In the genomic region with DNA sequence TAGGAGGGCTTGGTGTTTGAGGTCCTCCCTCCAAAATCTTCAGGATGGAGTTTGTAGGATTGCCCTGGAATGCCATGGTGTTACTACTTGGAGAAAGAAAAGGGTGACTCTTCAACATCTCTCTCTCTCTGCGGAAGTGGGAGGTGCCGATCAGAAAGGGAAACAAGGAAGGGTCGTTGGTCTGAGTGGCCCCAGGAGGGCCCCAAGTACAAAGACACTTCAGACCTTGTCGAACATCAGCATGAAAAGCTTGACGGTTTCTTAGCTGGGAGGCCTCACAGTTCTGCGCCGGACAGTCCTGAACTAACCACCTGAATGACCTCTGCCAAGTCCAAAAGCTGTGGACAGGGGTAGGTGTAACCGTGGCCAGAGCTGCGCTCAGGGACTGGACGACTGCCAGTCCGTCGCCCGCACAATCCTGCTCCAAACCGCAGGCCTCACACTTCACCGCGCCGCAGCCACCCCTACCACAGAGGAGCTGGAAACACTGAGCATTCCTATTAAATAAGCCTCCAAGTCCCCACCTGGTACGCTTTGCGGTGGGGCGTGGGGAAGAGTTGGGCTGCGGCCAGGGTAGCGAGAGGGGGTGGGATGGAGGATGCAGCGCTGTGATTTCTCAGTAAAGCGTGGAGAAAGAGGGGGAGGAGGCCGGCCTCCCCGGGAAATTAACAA, we compare ENCODE assay signal across 9 cellular contexts. TPM values are rescaled to one million over a fixed set of nuclear protein-coding genes. Genes with fewer than 3 reads are reported as not detected.
DNase-seq lines count a peak whose midpoint lies in the region; ATAC-seq and TF ChIP-seq lines count a peak whose summit lies in the region.
"Had no signal": no experiment of that assay in that cellular context is flagged by ENCODE, and none has a peak within 500 bp of the region (broad histone marks: within the 10 kb centered on the region; RNA-seq: fewer than 3 reads in every experiment).

No MANE protein-coding gene starts in this region.

- H3K4me1 ChIP-seq in iPS-18a (ENCODE audit: control insufficient read depth, low read depth, low read length) (peaks cover 59% of the 10 kb centered on the region), testis (peaks cover 22% of the 10 kb centered on the region)

- H3K27ac ChIP-seq in iPS-18a (ENCODE audit: low read length): no peak overlapping the region
- H3K27ac ChIP-seq in testis: no peak overlapping the region

- H3K27me3 ChIP-seq in iPS-18a (ENCODE audit: control insufficient read depth, insufficient read depth, low read length): peaks cover 100% of the 10 kb centered on the region
- H3K27me3 ChIP-seq in testis: no peaks in the 10 kb centered on the region

- H3K36me3 ChIP-seq in iPS-18a (ENCODE audit: control insufficient read depth, low read depth, low read length): no peaks in the 10 kb centered on the region
- no peaks in the 10 kb centered on the region for H3K36me3 ChIP-seq in testis (ENCODE audit: low read depth, missing control alignments)

- no peak overlapping the region for H3K9ac ChIP-seq in iPS-18a (ENCODE audit: low read length)

- peak; percentile 57 for DNase-seq in activated CD8-positive, alpha-beta memory T cell treated with anti-CD3 and anti-CD28 coated beads, Interleukin-2, amount 50 U/mL, for 48 hours
- no peak for DNase-seq in activated CD8-positive, alpha-beta memory T cell treated with anti-CD3 and anti-CD28 coated beads, Interleukin-2, amount 50 U/mL, for 4 hours
- DNase-seq in activated CD4-positive, alpha-beta memory T cell treated with anti-CD3 and anti-CD28 coated beads, Interleukin-2, amount 10 ng/mL, durations not matched to agents 7 days and 5 days: no peak
- DNase-seq in testis (no peak), SK-N-DZ (ENCODE audit: low spot score) (no peak), SKM-1 treated with dmso at 0.1 percent for 144 hours (lab: John Stamatoyannopoulos, UW; ENCODE audit: unreplicated experiment) (no peak)

- peak overlapping the region; percentile 52 for H3K4me3 ChIP-seq in iPS-18a (ENCODE audit: low read length)
- peak overlapping the region; percentile 24 to 44 for H3K4me3 ChIP-seq in testis

- intact Hi-C loops in testis (cut with DNase I; ENCODE audit: low total_unique reads): no loop called here

- no peaks in the 10 kb centered on the region for H3K9me3 Mint-ChIP-seq in activated CD4-positive, alpha-beta memory T cell treated with anti-CD3 and anti-CD28 coated beads, Interleukin-2, amount 10 ng/mL, durations not matched to agents 7 days and 5 days

- H3K4me1 Mint-ChIP-seq in activated CD4-positive, alpha-beta memory T cell treated with anti-CD3 and anti-CD28 coated beads, Interleukin-2, amount 10 ng/mL, durations not matched to agents 7 days and 5 days: peaks cover 27% of the 10 kb centered on the region

- WGBS in testis, 2 donors: 3 to 5% methylated on average over 16 to 26 of the region's 26 CpGs

- peak overlapping the region; percentile 27 for H3K4me3 Mint-ChIP-seq in activated CD4-positive, alpha-beta memory T cell treated with anti-CD3 and anti-CD28 coated beads, Interleukin-2, amount 10 ng/mL, durations not matched to agents 7 days and 5 days

- H3K9me3 ChIP-seq in iPS-18a (ENCODE audit: control insufficient read depth, low read depth, low read length) (no peaks in the 10 kb centered on the region), testis (no peaks in the 10 kb centered on the region)

- POLR2A ChIA-PET in activated CD4-positive, alpha-beta memory T cell treated with anti-CD3 and anti-CD28 coated beads, Interleukin-2, amount 10 ng/mL, durations not matched to agents 7 days and 5 days (lab: Charles Lee): no interaction called here

- H3K36me3 Mint-ChIP-seq in activated CD4-positive, alpha-beta memory T cell treated with anti-CD3 and anti-CD28 coated beads, Interleukin-2, amount 10 ng/mL, durations not matched to agents 7 days and 5 days (ENCODE audit: low read depth): no peaks in the 10 kb centered on the region

- no peak for ATAC-seq in HG02678 (IDR thresholded peaks at IDR 0.05; ENCODE audit: unreplicated experiment)

- peaks cover 90% of the 10 kb centered on the region for H3K27me3 Mint-ChIP-seq in activated CD4-positive, alpha-beta memory T cell treated with anti-CD3 and anti-CD28 coated beads, Interleukin-2, amount 10 ng/mL, durations not matched to agents 7 days and 5 days

- no peak for TF ChIP-seq CTCF in testis (IDR thresholded peaks at IDR 0.05)

- no peak overlapping the region for H3K27ac Mint-ChIP-seq in activated CD4-positive, alpha-beta memory T cell treated with anti-CD3 and anti-CD28 coated beads, Interleukin-2, amount 10 ng/mL, durations not matched to agents 7 days and 5 days

- no peak for TF ChIP-seq POLR2A in testis (IDR thresholded peaks at IDR 0.05)

- CTCF ChIA-PET in activated CD4-positive, alpha-beta memory T cell treated with anti-CD3 and anti-CD28 coated beads, Interleukin-2, amount 10 ng/mL, durations not matched to agents 7 days and 5 days (lab: Charles Lee): interaction anchor here (1.0 to 1.1 kb wide), 2 partner anchors 134 to 169 kb away, joined by 3 to 5 read pairs; no protein-coding TSS in a partner anchor

RNA-seq across cellular contexts. Expression of gene GSX2, which starts 0.5 kb away (rescaled TPM):
- total RNA-seq in activated CD4-positive, alpha-beta memory T cell treated with anti-CD3 and anti-CD28 coated beads, Interleukin-2, amount 10 ng/mL, durations not matched to agents 7 days and 5 days: not detected
- total RNA-seq in testis: 1 to 10 TPM; 1.8 to 2.0 TPM
- polyA plus RNA-seq in testis (ENCODE audit: insufficient read depth, low read depth, low replicate concordance): 1.1 TPM
- 0.12 TPM in 1 of 2 replicates, not detected in the other for polyA plus RNA-seq in SK-N-DZ (2014; cell fraction: cytosol; rRNA removed)
- 0.12 TPM in 1 of 2 replicates, not detected in the other for polyA plus RNA-seq in SK-N-DZ (2014; cell fraction: nucleus; rRNA removed)
- total RNA-seq: myocyte had no signal

RNA-seq across cellular contexts. Expression of gene CHIC2, which starts 35.0 kb away (rescaled TPM):
- 10 to 100 TPM; 17.6 to 20.1 TPM for total RNA-seq in activated CD4-positive, alpha-beta memory T cell treated with anti-CD3 and anti-CD28 coated beads, Interleukin-2, amount 10 ng/mL, durations not matched to agents 7 days and 5 days
- total RNA-seq in testis: 100 to 1,000 TPM; 113 to 129 TPM
- 83.4 TPM for polyA plus RNA-seq in testis (ENCODE audit: insufficient read depth, low read depth, low replicate concordance)
- polyA plus RNA-seq in SK-N-DZ (2014; cell fraction: cytosol; rRNA removed): 19.2 and 28.0 TPM in 2 replicates
- 8.2 and 14.1 TPM in 2 replicates for polyA plus RNA-seq in SK-N-DZ (2014; cell fraction: nucleus; rRNA removed)

Comparison
In these comparisons a context has a peak if more than half of its experiments do, and no peak if none do; other contexts are left out.
1. RNA of gene CHIC2, which starts 35.0 kb away (total RNA-seq): 113 to 129 TPM in testis; 17.6 to 20.1 TPM in activated CD4-positive, alpha-beta memory T cell treated with anti-CD3 and anti-CD28 coated beads, Interleukin-2, amount 10 ng/mL, durations not matched to agents 7 days and 5 days; every median in the first group is over 4 times any median in the second.